In the genomic region with DNA sequence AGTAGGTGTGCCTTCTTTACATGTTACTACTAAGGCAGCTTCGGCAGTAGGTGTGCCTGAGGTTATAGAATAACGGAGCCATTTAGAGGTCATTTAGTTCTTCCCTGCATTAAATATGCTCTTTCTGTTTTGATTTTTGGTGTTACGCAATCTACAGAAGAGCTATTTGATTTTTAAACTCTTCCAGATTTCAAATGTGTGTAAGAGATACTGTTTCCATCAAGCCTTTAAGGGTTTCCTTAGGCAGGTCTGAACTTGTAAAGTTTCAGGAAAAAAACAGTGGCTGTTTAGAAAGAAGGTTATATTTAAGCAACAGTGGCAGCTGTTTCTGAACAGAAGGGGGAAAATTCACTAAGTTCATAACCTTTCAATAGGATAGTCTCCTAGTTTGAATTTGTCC, we compare ENCODE assay signal across 25 cellular contexts. TPM values are rescaled to one million over a fixed set of nuclear protein-coding genes. Genes with fewer than 3 reads are reported as not detected.
DNase-seq lines count a peak whose midpoint lies in the region; ATAC-seq and TF ChIP-seq lines count a peak whose summit lies in the region.
"Had no signal": no experiment of that assay in that cellular context is flagged by ENCODE, and none has a peak within 500 bp of the region (broad histone marks: within the 10 kb centered on the region; RNA-seq: fewer than 3 reads in every experiment).

No MANE protein-coding gene starts in this region.

- WGBS in mammary epithelial cell (ENCODE audit: low coverage, missing lambda C conversion rate), result 26% methylated on average over 3 of the region's 3 CpGs

- H3K27me3 Mint-ChIP-seq in mesothelial cell of epicardium (ENCODE audit: low read depth), result no peaks in the 10 kb centered on the region
- H3K27me3 Mint-ChIP-seq: B cell; central memory CD8-positive, alpha-beta T cell had no signal

- H2AFZ ChIP-seq in mammary epithelial cell (ENCODE audit: low read depth, low read length), result peak overlapping the region; percentile 44

- H4K20me1 ChIP-seq in mammary epithelial cell (ENCODE audit: insufficient read depth, low read length), result no peaks in the 10 kb centered on the region

- no peak for ATAC-seq in GM19455 (IDR thresholded peaks at IDR 0.05; ENCODE audit: unreplicated experiment)
- ATAC-seq: activated naive CD4-positive, alpha-beta T cell treated with anti-CD3 and anti-CD28 coated beads, Interleukin-2, amount 50 U/mL, for 72 hours; SK-N-SH treated with all-trans-retinoic acid at 6 μM for 48 hours had no signal

- H3K36me3 Mint-ChIP-seq in mesothelial cell of epicardium, result peaks cover 18% of the 10 kb centered on the region
- H3K36me3 Mint-ChIP-seq: activated naive CD4-positive, alpha-beta T cell treated with anti-CD3 and anti-CD28 coated beads, Interleukin-2, amount 50 U/mL, for 72 hours had no signal

- in situ Hi-C loops in mammary epithelial cell (cut with MboI; ENCODE audit: low sequenced_read_pairs in 2 of 2), result no loop called here

- H3K27me3 ChIP-seq in mammary epithelial cell (ENCODE audit: insufficient read depth, low read length), result no peaks in the 10 kb centered on the region
- H3K27me3 ChIP-seq: ascending aorta, Peyer's patch had no signal

- dilution Hi-C loops in mammary epithelial cell (cut with HindIII; ENCODE audit: low sequenced_read_pairs), result no loop called here

- H3K27ac ChIP-seq in mammary epithelial cell (ENCODE audit: insufficient read depth, low read depth, low read length), result no peak overlapping the region
- H3K27ac ChIP-seq: ascending aorta, Peyer's patch, thoracic aorta, WERI-Rb-1 had no signal

- peak overlapping the region; percentile 75 for H3K27ac Mint-ChIP-seq in mesothelial cell of epicardium
- H3K27ac Mint-ChIP-seq: activated naive CD4-positive, alpha-beta T cell treated with anti-CD3 and anti-CD28 coated beads, Interleukin-2, amount 50 U/mL, for 72 hours; activated T-helper 1 cell treated with anti-CD3 and anti-CD28 coated beads, Interleukin-12 subunit alpha, Interleukin-12 subunit beta, Interleukin-2, Interleukin-4 antibody, amounts not matched to agents 30 ng/mL and 10 ng/mL and 1 ng/mL, durations not matched to agents 14 hours and 24 hours and 36 hours; B cell had no signal

- no TSS peak for BruUV-seq in mammary epithelial cell (replicated peaks; lab: Mats Ljungman, UMichigan)

- no peak overlapping the region for H3K9ac ChIP-seq in mammary epithelial cell (ENCODE audit: insufficient read depth, low read length)

- H3K4me1 ChIP-seq in mammary epithelial cell (ENCODE audit: insufficient read depth, low read length), result peaks cover 16% of the 10 kb centered on the region
- H3K4me1 ChIP-seq: ascending aorta, Peyer's patch had no signal

- H3K36me3 ChIP-seq in mammary epithelial cell (ENCODE audit: insufficient read depth, low read length), result peaks cover 3% of the 10 kb centered on the region
- H3K36me3 ChIP-seq: ascending aorta, Peyer's patch, thoracic aorta had no signal

- peak overlapping the region; percentile 68 for H3K4me2 ChIP-seq in mammary epithelial cell (ENCODE audit: insufficient read depth, low read depth, low read length)

- CTCF ChIA-PET in mammary epithelial cell (lab: Charles Lee; ENCODE audit: low non-redundant PET), result no interaction called here

- peaks cover 11% of the 10 kb centered on the region for H3K4me1 Mint-ChIP-seq in mesothelial cell of epicardium
- H3K4me1 Mint-ChIP-seq: B cell; central memory CD8-positive, alpha-beta T cell had no signal

- peaks cover 14% of the 10 kb centered on the region for H3K79me2 ChIP-seq in mammary epithelial cell (ENCODE audit: insufficient read depth, low read length)

- H3K4me3 Mint-ChIP-seq in mesothelial cell of epicardium, result no peak overlapping the region
- H3K4me3 Mint-ChIP-seq: activated T-helper 1 cell treated with anti-CD3 and anti-CD28 coated beads, Interleukin-12 subunit alpha, Interleukin-12 subunit beta, Interleukin-2, Interleukin-4 antibody, amounts not matched to agents 30 ng/mL and 10 ng/mL and 1 ng/mL, durations not matched to agents 14 hours and 24 hours and 36 hours; B cell; central memory CD8-positive, alpha-beta T cell had no signal

- no peak overlapping the region for H3K4me3 ChIP-seq in mammary epithelial cell (replicated peaks in 1 of 3; ENCODE audit: insufficient read depth in 1 of 3, low read depth in 2 of 3, low read length in 3 of 3)
- H3K4me3 ChIP-seq: ascending aorta, lung, Peyer's patch, thoracic aorta had no signal

- no peak for TF ChIP-seq CTCF in mammary epithelial cell (conservative IDR thresholded peaks at IDR 0.05 in 1 of 2, IDR thresholded peaks at IDR 0.05 in 1 of 2; ENCODE audit: extremely low read depth in 1 of 2, insufficient read depth in 1 of 2, low read depth in 1 of 2, low read length in 2 of 2)
- no peak for TF ChIP-seq CTCF in mesothelial cell of epicardium (IDR thresholded peaks at IDR 0.05; ENCODE audit: unreplicated experiment)

- intact Hi-C loops in mammary epithelial cell (cut with micrococcal nuclease), result loop anchor here (2.0 kb wide), 1 partner anchor 55 kb away; a partner anchor contains a TSS

- no peaks in the 10 kb centered on the region for H3K9me3 Mint-ChIP-seq in mesothelial cell of epicardium
- H3K9me3 Mint-ChIP-seq: activated naive CD4-positive, alpha-beta T cell treated with anti-CD3 and anti-CD28 coated beads, Interleukin-2, amount 50 U/mL, for 72 hours; activated T-helper 1 cell treated with anti-CD3 and anti-CD28 coated beads, Interleukin-12 subunit alpha, Interleukin-12 subunit beta, Interleukin-2, Interleukin-4 antibody, amounts not matched to agents 30 ng/mL and 10 ng/mL and 1 ng/mL, durations not matched to agents 14 hours and 24 hours and 36 hours; central memory CD8-positive, alpha-beta T cell had no signal

- no peaks in the 10 kb centered on the region for H3K9me3 ChIP-seq in mammary epithelial cell (replicated peaks; ENCODE audit: insufficient read depth, low read length)
- H3K9me3 ChIP-seq: ascending aorta, Peyer's patch, thoracic aorta had no signal

- DNase-seq in DMS79 (lab: John Stamatoyannopoulos, UW) (peak; percentile 6), NCI-H1694 (lab: John Stamatoyannopoulos, UW) (peak; percentile 6), mammary epithelial cell (peak; percentile 74), mesothelial cell of epicardium (ENCODE audit: low spot score in 2 of 2, unreplicated experiment in 2 of 2) (no peak), NOMO-1 (lab: John Stamatoyannopoulos, UW; ENCODE audit: unreplicated experiment in 2 of 2) (no peak)
- no peak for DNase-seq in stimulated activated CD4-positive, alpha-beta T cell treated with anti-CD3 and anti-CD28 coated beads, Interleukin-15, amount 100 ng/mL, for 24 hours
- DNase-seq: activated CD4-positive, alpha-beta T cell treated with anti-CD3 and anti-CD28 coated beads, Interleukin-2, amount 50 U/mL, for 1 hour; foreskin melanocyte; GOT3; NCI-H187 treated with DMSO at 0.1 percent for 48 hours; NCI-H446 treated with DMSO at 0.1 percent for 48 hours; nucleus accumbens; Peyer's patch; stimulated activated CD4-positive, alpha-beta T cell treated with anti-CD3 and anti-CD28 coated beads, Interleukin-4, amount 100 ng/mL, for 1 hour; stimulated activated naive CD4-positive, alpha-beta T cell treated with Interleukin-2 at 50 U/mL for 16 hours; WERI-Rb-1 had no signal

RNA-seq across cellular contexts. Expression of a gene that starts 54.8 kb away (rescaled TPM):
- total RNA-seq in mammary epithelial cell (10 to 100 TPM; 12.8 to 13.8 TPM), mesothelial cell of epicardium (36.2 to 41.3 TPM (median 39.0 TPM) in 3 replicates)
- 7.3 TPM for polyA plus RNA-seq in mammary epithelial cell
- polyA minus RNA-seq in mammary epithelial cell, result 15.3 TPM

Comparison
In these comparisons a context has a peak if more than half of its experiments do, and no peak if none do; other contexts are left out.
1. DNase-seq: peak in DMS79 (single experiment), NCI-H1694 (single experiment) and mammary epithelial cell (single experiment); none in mesothelial cell of epicardium (0 of 2), NOMO-1 (0 of 2) and stimulated activated CD4-positive, alpha-beta T cell treated with anti-CD3 and anti-CD28 coated beads, Interleukin-15, amount 100 ng/mL, for 24 hours (single experiment).